Comparison of ENCODE assay signal across 28 cellular contexts in genomic region chr2:21019000-21019677, GRCh38. TPM values are rescaled to one million over a fixed set of nuclear protein-coding genes. Genes with fewer than 3 reads are reported as not detected.
DNase-seq lines count a peak whose midpoint lies in the region; ATAC-seq, FAIRE-seq and TF ChIP-seq lines count a peak whose summit lies in the region.
"Had no signal": no experiment of that assay in that cellular context is flagged by ENCODE, and none has a peak within 500 bp of the region (broad histone marks: within the 10 kb centered on the region; RNA-seq: fewer than 3 reads in every experiment).

No MANE protein-coding gene starts in this region.

- TF ChIP-seq POLR2A in HepG2 (IDR thresholded peaks at IDR 0.05; ENCODE audit: insufficient read depth in 1 of 2, low read depth in 2 of 2, low read length in 2 of 2) (peak in 1 of 2 experiments; percentile 72; a peak in 2 of 4 replicates), right lobe of liver (IDR thresholded peaks at IDR 0.05) (no peak), Peyer's patch (IDR thresholded peaks at IDR 0.05) (no peak)

- H3K4me1 ChIP-seq in HepG2 (ENCODE audit: insufficient read depth, low read length) (peaks cover 89% of the 10 kb centered on the region), right lobe of liver (peaks cover 0 to 5% (median 0%) of the 10 kb centered on the region in 4 donors), Peyer's patch (no peaks in the 10 kb centered on the region)
- H3K4me1 ChIP-seq: A549, BE2C had no signal

- no peak for FAIRE-seq in HepG2 (lab: Jason Lieb, UNC)
- FAIRE-seq: A549, GM12878, GM12892, GM18507, GM19239 had no signal

- H3K9me3 ChIP-seq in HepG2 (ENCODE audit: low read length) (no peaks in the 10 kb centered on the region), right lobe of liver (no peaks in the 10 kb centered on the region), Peyer's patch (no peaks in the 10 kb centered on the region)
- H3K9me3 ChIP-seq: A549, BE2C, BLaER1 had no signal

- DNase-seq in HepG2 (ENCODE audit: low spot score): no peak
- no peak for DNase-seq in right lobe of liver
- peak; percentile 29 for DNase-seq in coronary artery (ENCODE audit: low spot score)
- no peak for DNase-seq in AG08395 (ENCODE audit: low spot score)
- DNase-seq in Peyer's patch: no peak
- DNase-seq: BE2C; C1 segment of cervical spinal cord; CD4-positive, alpha-beta memory T cell; CD4-positive, CD25-positive, alpha-beta regulatory T cell; CD8-positive, alpha-beta memory T cell; COR-L47; DMS 273 treated with DMSO at 0.1 percent for 48 hours; DMS153; DMS53; DMS79; DND-41; EL; GDM1 had no signal

- H2AFZ ChIP-seq in HepG2 (ENCODE audit: low read length): no peak overlapping the region

- intact Hi-C loops in HepG2 (cut with micrococcal nuclease; ENCODE audit: unreplicated experiment) (no loop called here), right lobe of liver (cut with DNase I) (no loop called here)

- in situ Hi-C loops in HepG2 (cut with HindIII; ENCODE audit: extremely low pct_ligation_motif_present, low pct_unique_long_range_greater_than_20kb): no loop called here

- H4K20me1 ChIP-seq in HepG2 (ENCODE audit: insufficient read depth, low read length): peaks cover 96% of the 10 kb centered on the region
- H4K20me1 ChIP-seq: BLaER1 had no signal

- no peak overlapping the region for H3K4me2 ChIP-seq in HepG2 (ENCODE audit: low read depth, low read length)
- H3K4me2 ChIP-seq: A549, BLaER1 had no signal

- TF ChIP-seq EP300 in HepG2 (IDR thresholded peaks at IDR 0.05; ENCODE audit: low read depth in 2 of 2, low read length in 2 of 2) (no peak), HepG2 (CRISPR knock-in tag; IDR thresholded peaks at IDR 0.05; ENCODE audit: borderline replicate concordance) (no peak)

- CTCF ChIA-PET in HepG2 (lab: Yijun Ruan, JAX; ENCODE audit: low intra/inter-chr PET ratio, low total read pairs): no interaction called here

- BruUV-seq in HepG2 (replicated peaks; lab: Mats Ljungman, UMichigan): no TSS peak

- H3K27ac ChIP-seq in HepG2 (ENCODE audit: extremely low read length, insufficient read depth, low read length): peak overlapping the region; percentile 32
- H3K27ac ChIP-seq in right lobe of liver: no peak overlapping the region
- H3K27ac ChIP-seq in coronary artery: no peak overlapping the region
- no peak overlapping the region for H3K27ac ChIP-seq in Peyer's patch
- H3K27ac ChIP-seq: 22Rv1, A549, BLaER1 had no signal

- peak; percentile 3 for ATAC-seq in HepG2
- no peak for ATAC-seq in right lobe of liver
- ATAC-seq: A549, GM12878 had no signal

- POLR2A ChIA-PET in HepG2 (lab: Yijun Ruan, JAX): interaction anchor here (1.2 to 8.4 kb wide), 8 partner anchors 8 to 98 kb away, joined by 3 to 81 read pairs (median 4); no protein-coding TSS in a partner anchor

- peaks cover 67 to 95% of the 10 kb centered on the region in 2 experiments for H3K36me3 ChIP-seq in HepG2 (replicated peaks in 1 of 2; ENCODE audit: control insufficient read depth in 1 of 2, insufficient read depth in 2 of 2, low read length in 2 of 2)
- peaks cover 0 to 100% (median 58%) of the 10 kb centered on the region in 4 donors for H3K36me3 ChIP-seq in right lobe of liver
- H3K36me3 ChIP-seq in Peyer's patch: peaks cover 0 to 46% (median 0%) of the 10 kb centered on the region in 3 donors
- H3K36me3 ChIP-seq: BE2C, BLaER1 had no signal

- H3K79me2 ChIP-seq in HepG2 (ENCODE audit: insufficient read depth, low read length): peaks cover 13% of the 10 kb centered on the region

- WGBS in HepG2 (ENCODE audit: low lambda C conversion rate): 100% methylated on average over 3 of the region's 3 CpGs
- WGBS in right lobe of liver (ENCODE audit: insufficient coverage, low coverage, low lambda C conversion rate, missing lambda C conversion rate): 100% methylated on average over 3 of the region's 3 CpGs

- no peak overlapping the region for H3K9ac ChIP-seq in HepG2 (ENCODE audit: insufficient read depth, low read depth, low read length)
- H3K9ac ChIP-seq: BLaER1 had no signal

- TF ChIP-seq CTCF in HepG2 (CRISPR knock-in tag; IDR thresholded peaks at IDR 0.05) (no peak), right lobe of liver (IDR thresholded peaks at IDR 0.05) (no peak), coronary artery (IDR thresholded peaks at IDR 0.05) (no peak), Peyer's patch (IDR thresholded peaks at IDR 0.05) (no peak)

- TF ChIP-seq RAD21 in HepG2 (CRISPR knock-in tag; IDR thresholded peaks at IDR 0.05): no peak

- H3K27me3 ChIP-seq in HepG2 (ENCODE audit: control insufficient read depth in 1 of 2, insufficient read depth in 2 of 2, low read length in 2 of 2) (no peaks in the 10 kb centered on the region), right lobe of liver (no peaks in the 10 kb centered on the region), Peyer's patch (no peaks in the 10 kb centered on the region)
- H3K27me3 ChIP-seq: BE2C, BLaER1 had no signal

- H3K4me3 ChIP-seq in HepG2 (replicated peaks in 1 of 3; ENCODE audit: insufficient read depth in 1 of 3, low read depth in 2 of 3, low read length in 3 of 3) (no peak overlapping the region), right lobe of liver (no peak overlapping the region), coronary artery (no peak overlapping the region), Peyer's patch (no peak overlapping the region)
- H3K4me3 ChIP-seq: A549, BLaER1, GM12878 had no signal

TF ChIP-seq in HepG2, 621 proteins besides CTCF, POLR2A, EP300 and RAD21 (continues in another document):
- TF ChIP-seq ZNF850 (CRISPR knock-in tag; conservative IDR thresholded peaks at IDR 0.05) (no peak), ZNF724P (CRISPR knock-in tag; IDR thresholded peaks at IDR 0.05; ENCODE audit: borderline replicate concordance) (0 out of 2 replicates have a peak, but pooled peaks have one; percentile 37), RARG (CRISPR knock-in tag; IDR thresholded peaks at IDR 0.05; ENCODE audit: low read depth) (no peak), ARID2 (CRISPR knock-in tag; IDR thresholded peaks at IDR 0.05; ENCODE audit: borderline replicate concordance) (peak; percentile 24; the same call in 1 of the 2 replicates), ZNF430 (CRISPR knock-in tag; IDR thresholded peaks at IDR 0.05) (no peak), ATF4 (CRISPR knock-in tag; IDR thresholded peaks at IDR 0.05) (no peak), PLRG1 (conservative IDR thresholded peaks at IDR 0.05) (no peak), ZFX (CRISPR knock-in tag; IDR thresholded peaks at IDR 0.05; ENCODE audit: low read depth) (no peak), ZNF749 (CRISPR knock-in tag; IDR thresholded peaks at IDR 0.05; ENCODE audit: borderline replicate concordance) (peak; percentile 23), TRAFD1 (CRISPR knock-in tag; IDR thresholded peaks at IDR 0.05; ENCODE audit: borderline replicate concordance) (no peak), NCOR1 (IDR thresholded peaks at IDR 0.05; ENCODE audit: borderline replicate concordance, low read length) (no peak), ZKSCAN8 (CRISPR knock-in tag; IDR thresholded peaks at IDR 0.05; ENCODE audit: borderline replicate concordance) (no peak)

RNA-seq across cellular contexts. Expression of gene APOB, which starts 24.7 kb away (rescaled TPM):
- 2,017 and 2,515 TPM in 2 replicates for total RNA-seq in HepG2 (2016; rRNA removed; fragmentation: Illumina TruSeq; extraction: Trizol)
- 102 and 113 TPM in 2 replicates for total RNA-seq in HepG2 (2016; cell fraction: cytosol; rRNA removed; fragmentation: Illumina TruSeq; extraction: Trizol; ENCODE audit: low read depth)
- 1,811 and 2,334 TPM in 2 replicates for total RNA-seq in HepG2 (2016; cell fraction: insoluble cytoplasmic fraction; rRNA removed; fragmentation: Illumina TruSeq; extraction: Trizol)
- total RNA-seq in HepG2 (2016; cell fraction: membrane; rRNA removed; fragmentation: Illumina TruSeq; extraction: Trizol): 341 and 391 TPM in 2 replicates
- total RNA-seq in HepG2 (2016; cell fraction: nucleus; rRNA removed; fragmentation: Illumina TruSeq; extraction: Trizol): 3,623 and 4,305 TPM in 2 replicates
- polyA plus RNA-seq in HepG2 (2011; rRNA removed): 1,226 and 1,569 TPM in 2 replicates
- 779 and 1,118 TPM in 2 replicates for polyA plus RNA-seq in HepG2 (2011; cell fraction: cytosol; rRNA removed)
- polyA plus RNA-seq in HepG2 (2011; cell fraction: nucleus; rRNA removed): 609 and 698 TPM in 2 replicates
- 1,387 and 2,007 TPM in 2 replicates for polyA plus RNA-seq in HepG2 (2012)
- 27.1 and 29.9 TPM in 2 replicates for polyA plus RNA-seq in HepG2 (2016; cell fraction: cytosol; fragmentation: Illumina TruSeq; extraction: Trizol; ENCODE audit: low read depth)
- 658 and 677 TPM in 2 replicates for polyA plus RNA-seq in HepG2 (2016; cell fraction: insoluble cytoplasmic fraction; fragmentation: Illumina TruSeq; extraction: Trizol; ENCODE audit: low read depth)
- 39.5 and 51.6 TPM in 2 replicates for polyA plus RNA-seq in HepG2 (2016; cell fraction: membrane; fragmentation: Illumina TruSeq; extraction: Trizol; ENCODE audit: low read depth)
- 1,507 and 1,591 TPM in 2 replicates for polyA plus RNA-seq in HepG2 (2016; cell fraction: nucleus; fragmentation: Illumina TruSeq; extraction: Trizol; ENCODE audit: insufficient read depth, low read depth)
- polyA minus RNA-seq in HepG2 (2011; rRNA and poly(A)+ RNA removed; ENCODE audit: low replicate concordance): 3.3 and 5,189 TPM in 2 replicates
- polyA minus RNA-seq in HepG2 (2011; cell fraction: cytosol; rRNA and poly(A)+ RNA removed): 4,783 and 5,517 TPM in 2 replicates
- polyA minus RNA-seq in HepG2 (2011; cell fraction: nucleus; rRNA and poly(A)+ RNA removed): 3,357 and 4,547 TPM in 2 replicates
- 1,000 to 10,000 TPM; 2,615 to 3,271 (median 2,774) TPM for total RNA-seq in right lobe of liver
- 1,000 to 10,000 TPM in 3 of 4 donors, 10 to 100 TPM in 1; 14.0 to 2,659 (median 1,284) TPM for total RNA-seq in Peyer's patch
- total RNA-seq: A172; CD4-positive, alpha-beta memory T cell; CD4-positive, CD25-positive, alpha-beta regulatory T cell; CD8-positive, alpha-beta memory T cell; Daoy; G401 had no signal
- polyA plus RNA-seq: CD4-positive, alpha-beta memory T cell; CD4-positive, CD25-positive, alpha-beta regulatory T cell; CD8-positive, alpha-beta memory T cell; GM12878 had no signal
